ENCODE assay signal across 26 cellular contexts in genomic region chr10:77157248-77158019, GRCh38.
DNase-seq lines count a peak whose midpoint lies in the region; ATAC-seq, FAIRE-seq and TF ChIP-seq lines count a peak whose summit lies in the region.
"Had no signal": no experiment of that assay in that cellular context is flagged by ENCODE, and none has a peak within 500 bp of the region (broad histone marks: within the 10 kb centered on the region; RNA-seq: fewer than 3 reads in every experiment).

No MANE protein-coding gene starts in this region.

- H3K36me3 Mint-ChIP-seq in nephron (ENCODE audit: low read depth): no peaks in the 10 kb centered on the region

- H3K27ac Mint-ChIP-seq in nephron: peak overlapping the region in 2 of 3 experiments; percentile 6 to 59
- H3K27ac Mint-ChIP-seq: activated CD4-positive, alpha-beta T cell treated with anti-CD3 and anti-CD28 coated beads for 36 hours; stimulated activated naive CD8-positive, alpha-beta T cell treated with anti-CD3 and anti-CD28 coated beads, Interleukin-15, amount 100 ng/mL, for 72 hours had no signal

- ATAC-seq in upper lobe of right lung (no peak), GM18517 (IDR thresholded peaks at IDR 0.05; ENCODE audit: unreplicated experiment) (no peak), GM21825 (IDR thresholded peaks at IDR 0.05; ENCODE audit: unreplicated experiment) (no peak)
- ATAC-seq: activated CD4-positive, alpha-beta T cell treated with anti-CD3 and anti-CD28 coated beads for 36 hours; Right ventricle myocardium inferior; stimulated activated naive CD8-positive, alpha-beta T cell treated with anti-CD3 and anti-CD28 coated beads, Interleukin-15, amount 100 ng/mL, for 72 hours had no signal

- peak; percentile 51 for DNase-seq in A172 (ENCODE audit: low spot score)
- DNase-seq in RCC 7860 (ENCODE audit: low spot score): no peak
- peak; percentile 51 for DNase-seq in fibroblast of pulmonary artery (ENCODE audit: low read depth)
- DNase-seq in NCI-H1417 (lab: John Stamatoyannopoulos, UW): no peak
- DNase-seq in upper lobe of right lung: no peak
- DNase-seq: activated CD4-positive, alpha-beta T cell treated with anti-CD3 and anti-CD28 coated beads for 36 hours; activated gamma-delta T cell; cerebellar nuclear complex; effector memory CD4-positive, alpha-beta T cell; heart left ventricle; KBM-7; lower lobe of right lung; MV-4-11; NCI-H2081; NCI-H510A treated with DMSO at 0.1 percent for 48 hours; pancreas; stimulated activated naive CD8-positive, alpha-beta T cell treated with anti-CD3 and anti-CD28 coated beads, Interleukin-15, amount 100 ng/mL, for 72 hours had no signal

- peak; percentile 82 for FAIRE-seq in RCC 7860 (lab: Jason Lieb, UNC)
- FAIRE-seq: A204.1, GM12891, pancreas, TTC549 had no signal

- H3K4me1 Mint-ChIP-seq in nephron: peaks cover 48% of the 10 kb centered on the region
- H3K4me1 Mint-ChIP-seq: activated CD4-positive, alpha-beta T cell treated with anti-CD3 and anti-CD28 coated beads for 36 hours; stimulated activated naive CD8-positive, alpha-beta T cell treated with anti-CD3 and anti-CD28 coated beads, Interleukin-15, amount 100 ng/mL, for 72 hours had no signal

- TF ChIP-seq CTCF in fibroblast of pulmonary artery (IDR thresholded peaks at IDR 0.05; ENCODE audit: low read length, missing control alignments) (no peak), nephron (IDR thresholded peaks at IDR 0.05; ENCODE audit: unreplicated experiment in 3 of 3) (no peak), upper lobe of right lung (IDR thresholded peaks at IDR 0.05) (no peak)

- no peaks in the 10 kb centered on the region for H3K4me1 ChIP-seq in upper lobe of right lung
- H3K4me1 ChIP-seq: BLaER1 treated with 17β-estradiol and CSF1 and Interleukin-3, amounts not matched to agents 10 nM and 100 nM; lower lobe of right lung had no signal

- no peak overlapping the region for H3K4me3 Mint-ChIP-seq in nephron
- H3K4me3 Mint-ChIP-seq: activated CD4-positive, alpha-beta T cell treated with anti-CD3 and anti-CD28 coated beads for 36 hours; stimulated activated naive CD8-positive, alpha-beta T cell treated with anti-CD3 and anti-CD28 coated beads, Interleukin-15, amount 100 ng/mL, for 72 hours had no signal

- no peaks in the 10 kb centered on the region for H3K27me3 ChIP-seq in upper lobe of right lung
- H3K27me3 ChIP-seq: adrenal gland; BLaER1 treated with 17β-estradiol and CSF1 and Interleukin-3, amounts not matched to agents 10 nM and 100 nM; heart left ventricle; pancreas had no signal

- H3K27me3 Mint-ChIP-seq in nephron (ENCODE audit: low read depth): no peaks in the 10 kb centered on the region

- H3K4me3 ChIP-seq in fibroblast of pulmonary artery (replicated peaks; ENCODE audit: low read depth, low read length) (no peak overlapping the region), upper lobe of right lung (no peak overlapping the region)
- H3K4me3 ChIP-seq: adrenal gland; BLaER1 treated with 17β-estradiol and CSF1 and Interleukin-3, amounts not matched to agents 10 nM and 100 nM; heart left ventricle; lower lobe of right lung; pancreas had no signal

- H3K9me3 ChIP-seq in upper lobe of right lung: no peaks in the 10 kb centered on the region
- H3K9me3 ChIP-seq: adrenal gland; BLaER1 treated with 17β-estradiol and CSF1 and Interleukin-3, amounts not matched to agents 10 nM and 100 nM; heart left ventricle; lower lobe of right lung; pancreas had no signal

- no peaks in the 10 kb centered on the region for H3K36me3 ChIP-seq in upper lobe of right lung
- H3K36me3 ChIP-seq: adrenal gland; BLaER1 treated with 17β-estradiol and CSF1 and Interleukin-3, amounts not matched to agents 10 nM and 100 nM; heart left ventricle; lower lobe of right lung; pancreas had no signal

- H3K9me3 Mint-ChIP-seq in nephron: no peaks in the 10 kb centered on the region
- H3K9me3 Mint-ChIP-seq: stimulated activated naive CD8-positive, alpha-beta T cell treated with anti-CD3 and anti-CD28 coated beads, Interleukin-15, amount 100 ng/mL, for 72 hours had no signal

- intact Hi-C loops in upper lobe of right lung (cut with DNase I): no loop called here

- H3K27ac ChIP-seq in upper lobe of right lung: no peak overlapping the region
- H3K27ac ChIP-seq: BLaER1 treated with 17β-estradiol and CSF1 and Interleukin-3, amounts not matched to agents 10 nM and 100 nM; heart left ventricle; lower lobe of right lung had no signal

Comparison
In these comparisons a context has a peak if more than half of its experiments do, and no peak if none do; other contexts are left out.
1. DNase-seq: peak in A172 (single experiment) and fibroblast of pulmonary artery (single experiment); none in RCC 7860 (single experiment), NCI-H1417 (0 of 3) and upper lobe of right lung (single experiment).